19 cellular contexts compared by ENCODE assay signal in genomic region chr12:100908501-100908900, GRCh38.
A peak's percentile ranks its signal among the peaks of the same experiment; 100 is the strongest.
DNase-seq lines count a peak whose midpoint lies in the region; ATAC-seq and TF ChIP-seq lines count a peak whose summit lies in the region.
"Had no signal": no experiment of that assay in that cellular context is flagged by ENCODE, and none has a peak within 500 bp of the region (broad histone marks: within the 10 kb centered on the region; RNA-seq: fewer than 3 reads in every experiment).

No MANE protein-coding gene starts in this region.

- TF ChIP-seq CTCF in AG04450 (IDR thresholded peaks at IDR 0.05; ENCODE audit: low read depth, low read length) = no peak
- no peak for TF ChIP-seq CTCF in cardiac fibroblast (IDR thresholded peaks at IDR 0.05; ENCODE audit: low read depth, low read length)
- no peak for TF ChIP-seq CTCF in left ventricle myocardium inferior (IDR thresholded peaks at IDR 0.05; ENCODE audit: borderline replicate concordance)

- H3K4me1 ChIP-seq in left ventricle myocardium inferior = no peaks in the 10 kb centered on the region
- H3K4me1 ChIP-seq: A549, parathyroid adenoma, spleen had no signal

- POLR2A ChIA-PET in AG04450 (lab: Yijun Ruan, JAX) = interaction anchor here (0.5 kb wide), 1 partner anchor 490 kb away, joined by 3 read pairs; no protein-coding TSS in a partner anchor

- CTCF ChIA-PET in AG04450 (lab: Charles Lee) = no interaction called here

- H3K27ac ChIP-seq in AG04450 (ENCODE audit: low read depth, low read length) (no peak overlapping the region), left ventricle myocardium inferior (replicated peaks) (no peak overlapping the region)
- H3K27ac ChIP-seq: A549, parathyroid adenoma, spleen had no signal

- no peak for ATAC-seq in HG03439 (IDR thresholded peaks at IDR 0.05; ENCODE audit: unreplicated experiment)
- ATAC-seq in effector memory CD8-positive, alpha-beta T cell (replicated peaks) = no peak
- ATAC-seq: A549; stimulated activated memory B cell treated with anti-CD40 and anti-IgM and Interleukin-4, amounts not matched to agents 10 μg/mL and 1 μg/mL and 100 μg/mL, for 72 hours had no signal

- H3K27me3 Mint-ChIP-seq in effector memory CD8-positive, alpha-beta T cell = no peaks in the 10 kb centered on the region
- H3K27me3 Mint-ChIP-seq: activated naive CD4-positive, alpha-beta T cell treated with anti-CD3 and anti-CD28 coated beads, Interleukin-2, amount 50 U/mL, for 24 hours; stimulated activated memory B cell treated with anti-CD40 and anti-IgM and Interleukin-4, amounts not matched to agents 10 μg/mL and 1 μg/mL and 100 μg/mL, for 72 hours had no signal

- DNase-seq in AG04450 (ENCODE audit: low read depth, low spot score) (peak; percentile 15), HT1080 (ENCODE audit: low read depth) (peak; percentile 41), cardiac fibroblast (ENCODE audit: low read depth in 2 of 2) (peak; percentile 29 to 88), kidney glomerular epithelial cell (lab: John Stamatoyannopoulos, UW) (peak; percentile 7), NOMO-1 (lab: John Stamatoyannopoulos, UW; ENCODE audit: unreplicated experiment in 2 of 2) (no peak), left ventricle myocardium inferior (no peak)
- no peak for DNase-seq in effector memory CD8-positive, alpha-beta T cell
- DNase-seq: cerebellar nuclear complex, COR-L47, GDM1, NCI-H2171, SHP77 treated with DMSO at 0.1 percent for 48 hours, spleen had no signal

- H3K9me3 Mint-ChIP-seq in effector memory CD8-positive, alpha-beta T cell = peaks cover 0 to under 1% of the 10 kb centered on the region in 2 donors
- H3K9me3 Mint-ChIP-seq: activated naive CD4-positive, alpha-beta T cell treated with anti-CD3 and anti-CD28 coated beads, Interleukin-2, amount 50 U/mL, for 24 hours; stimulated activated memory B cell treated with anti-CD40 and anti-IgM and Interleukin-4, amounts not matched to agents 10 μg/mL and 1 μg/mL and 100 μg/mL, for 72 hours; T-helper 2 cell treated with Interferon-gamma antibody and Interleukin-4, amounts not matched to agents 5 μg/mL and 100 μg/mL, for 36 hours had no signal

- H3K36me3 Mint-ChIP-seq in effector memory CD8-positive, alpha-beta T cell (ENCODE audit: insufficient read depth) = no peaks in the 10 kb centered on the region
- H3K36me3 Mint-ChIP-seq: activated naive CD4-positive, alpha-beta T cell treated with anti-CD3 and anti-CD28 coated beads, Interleukin-2, amount 50 U/mL, for 24 hours; stimulated activated memory B cell treated with anti-CD40 and anti-IgM and Interleukin-4, amounts not matched to agents 10 μg/mL and 1 μg/mL and 100 μg/mL, for 72 hours had no signal

- H3K4me3 Mint-ChIP-seq in effector memory CD8-positive, alpha-beta T cell = no peak overlapping the region
- H3K4me3 Mint-ChIP-seq: activated naive CD4-positive, alpha-beta T cell treated with anti-CD3 and anti-CD28 coated beads, Interleukin-2, amount 50 U/mL, for 24 hours; stimulated activated memory B cell treated with anti-CD40 and anti-IgM and Interleukin-4, amounts not matched to agents 10 μg/mL and 1 μg/mL and 100 μg/mL, for 72 hours; T-helper 2 cell treated with Interferon-gamma antibody and Interleukin-4, amounts not matched to agents 5 μg/mL and 100 μg/mL, for 36 hours had no signal

- H3K27me3 ChIP-seq in AG04450 (ENCODE audit: control insufficient read depth, insufficient read depth, low read length) (no peaks in the 10 kb centered on the region), left ventricle myocardium inferior (ENCODE audit: low read depth) (no peaks in the 10 kb centered on the region)
- H3K27me3 ChIP-seq: spleen had no signal

- no peak overlapping the region for H3K4me3 ChIP-seq in AG04450 (ENCODE audit: low read depth, low read length)
- no peak overlapping the region for H3K4me3 ChIP-seq in cardiac fibroblast (replicated peaks in 1 of 2; ENCODE audit: low read depth in 2 of 2, low read length in 2 of 2)
- H3K4me3 ChIP-seq in left ventricle myocardium inferior = no peak overlapping the region
- H3K4me3 ChIP-seq: A549, spleen had no signal

- H3K36me3 ChIP-seq in left ventricle myocardium inferior = no peaks in the 10 kb centered on the region
- H3K36me3 ChIP-seq: spleen had no signal

- H3K4me1 Mint-ChIP-seq in effector memory CD8-positive, alpha-beta T cell (ENCODE audit: low read depth in 2 of 2) = no peaks in the 10 kb centered on the region
- H3K4me1 Mint-ChIP-seq: activated naive CD4-positive, alpha-beta T cell treated with anti-CD3 and anti-CD28 coated beads, Interleukin-2, amount 50 U/mL, for 24 hours; stimulated activated memory B cell treated with anti-CD40 and anti-IgM and Interleukin-4, amounts not matched to agents 10 μg/mL and 1 μg/mL and 100 μg/mL, for 72 hours had no signal

- H3K9me3 ChIP-seq in AG04450 (ENCODE audit: control insufficient read depth, insufficient read depth, low read length) (no peaks in the 10 kb centered on the region), left ventricle myocardium inferior (replicated peaks) (no peaks in the 10 kb centered on the region)
- H3K9me3 ChIP-seq: A549, spleen had no signal

- no peak overlapping the region for H3K27ac Mint-ChIP-seq in effector memory CD8-positive, alpha-beta T cell
- H3K27ac Mint-ChIP-seq: activated naive CD4-positive, alpha-beta T cell treated with anti-CD3 and anti-CD28 coated beads, Interleukin-2, amount 50 U/mL, for 24 hours; stimulated activated memory B cell treated with anti-CD40 and anti-IgM and Interleukin-4, amounts not matched to agents 10 μg/mL and 1 μg/mL and 100 μg/mL, for 72 hours; T-helper 2 cell treated with Interferon-gamma antibody and Interleukin-4, amounts not matched to agents 5 μg/mL and 100 μg/mL, for 36 hours had no signal

- intact Hi-C loops in left ventricle myocardium inferior (cut with micrococcal nuclease) = no loop called here

Comparison
In these comparisons a context has a peak if more than half of its experiments do, and no peak if none do; other contexts are left out.
1. DNase-seq: peak in AG04450 (single experiment), HT1080 (single experiment), cardiac fibroblast (2 of 2) and kidney glomerular epithelial cell (single experiment); none in NOMO-1 (0 of 2), effector memory CD8-positive, alpha-beta T cell (0 of 3) and left ventricle myocardium inferior (single experiment).